11 cellular contexts compared by ENCODE assay signal in genomic region chr2:128260239-128261138, GRCh38. TPM values are rescaled to one million over a fixed set of nuclear protein-coding genes. Genes with fewer than 3 reads are reported as not detected.
DNase-seq lines count a peak whose midpoint lies in the region; ATAC-seq and TF ChIP-seq lines count a peak whose summit lies in the region.
"Had no signal": no experiment of that assay in that cellular context is flagged by ENCODE, and none has a peak within 500 bp of the region (broad histone marks: within the 10 kb centered on the region; RNA-seq: fewer than 3 reads in every experiment).

No MANE protein-coding gene starts in this region.

- peak overlapping the region in 1 of 2 experiments; percentile 34 for H3K18ac ChIP-seq in mesenchymal stem cell (ENCODE audit: low read depth in 1 of 2, low read length in 2 of 2)

- H2AK5ac ChIP-seq in mesenchymal stem cell (ENCODE audit: low read length, severe bottlenecking) = no peak overlapping the region

- intact Hi-C loops in Right ventricle myocardium inferior (cut with DNase I) (no loop called here), cardiac septum (cut with DNase I) (no loop called here)

- WGBS in mesenchymal stem cell = 33% methylated on average over 24 of the region's 24 CpGs

- peaks cover 2% of the 10 kb centered on the region for H3K79me1 ChIP-seq in mesenchymal stem cell (replicated peaks; ENCODE audit: low read length, poor library complexity, severe bottlenecking)

- H3K4me2 ChIP-seq in mesenchymal stem cell (ENCODE audit: low read length, poor library complexity, severe bottlenecking) = no peak overlapping the region
- H3K4me2 ChIP-seq: BLaER1 had no signal

- peak overlapping the region; percentile 20 for H2BK120ac ChIP-seq in mesenchymal stem cell (ENCODE audit: low read depth, low read length)

- H3K36me3 ChIP-seq in mesenchymal stem cell (ENCODE audit: control insufficient read depth in 1 of 2, insufficient read depth in 2 of 2, low read depth in 1 of 2, low read length in 2 of 2) = no peaks in the 10 kb centered on the region

- peak overlapping the region; percentile 84 for H3K9ac ChIP-seq in mesenchymal stem cell (ENCODE audit: low read length)
- H3K9ac ChIP-seq: BLaER1 had no signal

- DNase-seq in Right ventricle myocardium inferior (ENCODE audit: missing footprints) (no peak), cardiac septum (ENCODE audit: low spot score) (no peak), epithelial cell of esophagus (ENCODE audit: low read depth) (peak; percentile 88), mesenchymal stem cell (peak; percentile 91), GM20000 (ENCODE audit: low spot score) (no peak), NCI-H2107 treated with DMSO at 0.1 percent for 48 hours (lab: John Stamatoyannopoulos, UW; ENCODE audit: unreplicated experiment) (no peak)
- DNase-seq: activated CD4-positive, alpha-beta T cell treated with anti-CD3 and anti-CD28 coated beads for 1 hour; naive B cell had no signal

- H4K8ac ChIP-seq in mesenchymal stem cell (ENCODE audit: low read length) = peak overlapping the region; percentile 72

- peak overlapping the region; percentile 18 for H3K27ac ChIP-seq in mesenchymal stem cell (ENCODE audit: low read length, poor library complexity, severe bottlenecking)
- H3K27ac ChIP-seq: BLaER1 had no signal

- H2BK15ac ChIP-seq in mesenchymal stem cell (ENCODE audit: low read depth, poor library complexity, severe bottlenecking) = no peak overlapping the region

- no peak overlapping the region for H2BK5ac ChIP-seq in mesenchymal stem cell (ENCODE audit: low read depth, low read length, poor library complexity, severe bottlenecking)

- ATAC-seq in Right ventricle myocardium inferior (peak; percentile 87), GM21717 (IDR thresholded peaks at IDR 0.05; ENCODE audit: unreplicated experiment) (no peak), GM19023 (IDR thresholded peaks at IDR 0.05; ENCODE audit: unreplicated experiment) (no peak)

- H2BK12ac ChIP-seq in mesenchymal stem cell (ENCODE audit: low read length in 2 of 2) = no peak overlapping the region

- peaks cover 19% of the 10 kb centered on the region for H3K4me1 ChIP-seq in mesenchymal stem cell (ENCODE audit: control insufficient read depth, insufficient read depth, low read depth, low read length)

- TF ChIP-seq CTCF in epithelial cell of esophagus (IDR thresholded peaks at IDR 0.05; ENCODE audit: insufficient read depth, low read depth, low read length, missing control alignments) (peak; percentile 53), GM20000 (IDR thresholded peaks at IDR 0.05; ENCODE audit: extremely low read depth, missing control alignments) (no peak)

- peak overlapping the region; percentile 8 for H2AFZ ChIP-seq in mesenchymal stem cell (ENCODE audit: low read depth, low read length)

- no peaks in the 10 kb centered on the region for H3K27me3 ChIP-seq in mesenchymal stem cell (ENCODE audit: control insufficient read depth in 1 of 2, insufficient read depth in 1 of 2, low read length in 2 of 2)
- H3K27me3 ChIP-seq: BLaER1 had no signal

- no peaks in the 10 kb centered on the region for H3K9me3 ChIP-seq in mesenchymal stem cell (ENCODE audit: control insufficient read depth, low read length)
- H3K9me3 ChIP-seq: BLaER1 had no signal

- no peak overlapping the region for H3K23ac ChIP-seq in mesenchymal stem cell (ENCODE audit: low read length in 2 of 2)

- peak overlapping the region; percentile 67 for H4K91ac ChIP-seq in mesenchymal stem cell (ENCODE audit: low read length)

- H3K4me3 ChIP-seq in epithelial cell of esophagus (ENCODE audit: low read length) (peak overlapping the region; percentile 15), mesenchymal stem cell (ENCODE audit: insufficient read depth in 1 of 2, low read depth in 1 of 2, low read length in 2 of 2) (peak overlapping the region in 1 of 2 experiments; percentile 9)
- H3K4me3 ChIP-seq: BLaER1 had no signal

- peak overlapping the region in 1 of 2 experiments; percentile 13 for H3K14ac ChIP-seq in mesenchymal stem cell (ENCODE audit: low read length in 2 of 2)

- peak overlapping the region; percentile 17 to 53 for H3K4ac ChIP-seq in mesenchymal stem cell (ENCODE audit: low read depth in 1 of 2, low read length in 2 of 2)

RNA-seq across cellular contexts. Expression of gene HS6ST1, which starts 58.2 kb away (rescaled TPM):
- total RNA-seq in Right ventricle myocardium inferior (34.9 TPM), cardiac septum (14.4 TPM)
- polyA plus RNA-seq in mesenchymal stem cell (2013, experiment 1 of 2) = 37.7 TPM
- 37.3 TPM for polyA plus RNA-seq in mesenchymal stem cell (2013, experiment 2 of 2)

Comparison
In these comparisons a context has a peak if more than half of its experiments do, and no peak if none do; other contexts are left out.
1. DNase-seq: peak in epithelial cell of esophagus (single experiment) and mesenchymal stem cell (single experiment); none in Right ventricle myocardium inferior (single experiment), cardiac septum (single experiment), GM20000 (single experiment) and NCI-H2107 treated with DMSO at 0.1 percent for 48 hours (single experiment).